ENCODE assay signal across 18 cellular contexts in genomic region chr15:90091156-90091931, GRCh38. TPM values are rescaled to one million over a fixed set of nuclear protein-coding genes. Genes with fewer than 3 reads are reported as not detected.
DNase-seq lines count a peak whose midpoint lies in the region; ATAC-seq and TF ChIP-seq lines count a peak whose summit lies in the region.
"Had no signal": no experiment of that assay in that cellular context is flagged by ENCODE, and none has a peak within 500 bp of the region (broad histone marks: within the 10 kb centered on the region; RNA-seq: fewer than 3 reads in every experiment).

No MANE protein-coding gene starts in this region.

- intact Hi-C loops in Right ventricle myocardium superior (cut with DNase I), result no loop called here
- intact Hi-C loops in left cardiac atrium (cut with DNase I), result no loop called here
- intact Hi-C loops in spleen (cut with DNase I; ENCODE audit: low total_unique reads), result no loop called here

- peaks cover 0 to 46% (median 19%) of the 10 kb centered on the region in 6 donors for H3K4me1 ChIP-seq in spleen

- peaks cover 28% of the 10 kb centered on the region for H3K36me3 Mint-ChIP-seq in chondrocyte (ENCODE audit: low read depth)
- peaks cover 77% of the 10 kb centered on the region for H3K36me3 Mint-ChIP-seq in nephron progenitor cell (ENCODE audit: low read depth)

- WGBS in spleen, 5 donors, result 86 to 93% (median 92%) methylated on average over 16 to 17 of the region's 17 CpGs

- peaks cover 0 to 60% (median 33%) of the 10 kb centered on the region in 6 donors for H3K36me3 ChIP-seq in spleen

- no peaks in the 10 kb centered on the region for H3K9me3 Mint-ChIP-seq in chondrocyte (ENCODE audit: low read depth)
- peaks cover 10% of the 10 kb centered on the region for H3K9me3 Mint-ChIP-seq in nephron progenitor cell

- H3K27me3 ChIP-seq in spleen (replicated peaks in 1 of 7), result no peaks in the 10 kb centered on the region
- H3K27me3 ChIP-seq: BLaER1 treated with 17β-estradiol and CSF1 and Interleukin-3, amounts not matched to agents 10 nM and 100 nM had no signal

- H3K27ac Mint-ChIP-seq in chondrocyte (ENCODE audit: unreplicated experiment) (no peak overlapping the region), nephron progenitor cell (peak overlapping the region; percentile 51)

- H3K27ac ChIP-seq in spleen, result no peak overlapping the region
- H3K27ac ChIP-seq: A549; BLaER1 treated with 17β-estradiol and CSF1 and Interleukin-3, amounts not matched to agents 10 nM and 100 nM had no signal

- TF ChIP-seq POLR2A in spleen (IDR thresholded peaks at IDR 0.05), result no peak

- TF ChIP-seq CTCF in chondrocyte (IDR thresholded peaks at IDR 0.05), result no peak
- TF ChIP-seq CTCF in nephron progenitor cell (IDR thresholded peaks at IDR 0.05), result no peak
- TF ChIP-seq CTCF in spleen (IDR thresholded peaks at IDR 0.05 in 8 of 11, conservative IDR thresholded peaks at IDR 0.05 in 3 of 11), result no peak
- no peak for TF ChIP-seq CTCF in foreskin fibroblast (IDR thresholded peaks at IDR 0.05; ENCODE audit: low read depth, low read length)

- H3K4me3 ChIP-seq in spleen (no peak overlapping the region), foreskin fibroblast (ENCODE audit: low read depth in 1 of 2, low read length in 2 of 2) (no peak overlapping the region)
- H3K4me3 ChIP-seq: A549; BLaER1 treated with 17β-estradiol and CSF1 and Interleukin-3, amounts not matched to agents 10 nM and 100 nM had no signal

- H3K4me3 Mint-ChIP-seq in chondrocyte (ENCODE audit: unreplicated experiment), result no peak overlapping the region
- no peak overlapping the region for H3K4me3 Mint-ChIP-seq in nephron progenitor cell

- H3K4me1 Mint-ChIP-seq in chondrocyte (ENCODE audit: low read depth) (peaks cover 19% of the 10 kb centered on the region), nephron progenitor cell (peaks cover 14% of the 10 kb centered on the region)

- H3K9me3 ChIP-seq in spleen, result no peaks in the 10 kb centered on the region
- H3K9me3 ChIP-seq: A549; BLaER1 treated with 17β-estradiol and CSF1 and Interleukin-3, amounts not matched to agents 10 nM and 100 nM had no signal

- H3K27me3 Mint-ChIP-seq in chondrocyte (ENCODE audit: low read depth) (no peaks in the 10 kb centered on the region), nephron progenitor cell (ENCODE audit: low read depth, poor library complexity) (peaks cover 14% of the 10 kb centered on the region)

- DNase-seq in Right ventricle myocardium superior, result peak; percentile 25
- DNase-seq in left cardiac atrium, result no peak
- DNase-seq in chondrocyte (ENCODE audit: low spot score), result peak; percentile 49
- no peak for DNase-seq in nephron progenitor cell
- peak; percentile 57 for DNase-seq in spleen
- DNase-seq in occipital lobe (lab: John Stamatoyannopoulos, UW), result no peak
- no peak for DNase-seq in foreskin fibroblast
- no peak for DNase-seq in NCI-H2081 treated with DMSO at 0.1 percent for 48 hours (lab: John Stamatoyannopoulos, UW)
- DNase-seq: DMS79 treated with DMSO at 0.1 percent for 48 hours, H7, NCI-H1417 treated with DMSO at 0.1 percent for 48 hours, NCI-H187 treated with DMSO at 0.1 percent for 48 hours, NCI-H524 treated with DMSO at 0.1 percent for 48 hours, PC-3, RPMI8226, SIG-M5 had no signal

- ATAC-seq in Right ventricle myocardium superior (ENCODE audit: poor library complexity), result no peak
- no peak for ATAC-seq in left cardiac atrium
- ATAC-seq: A549, PC-3 had no signal

RNA-seq across cellular contexts. Expression of gene IDH2, which starts 10.9 kb away (rescaled TPM):
- total RNA-seq in Right ventricle myocardium superior (1,067 TPM), left cardiac atrium (100 to 1,000 TPM; 242 to 257 TPM), chondrocyte (115 to 126 TPM (median 125 TPM) in 3 replicates), spleen (10 to 100 TPM; 42.8 to 70.9 (median 52.5) TPM), occipital lobe (65.7 TPM)
- polyA plus RNA-seq in spleen, result 10 to 100 TPM; 36.4 to 57.8 (median 53.5) TPM

Comparison
In these comparisons a context has a peak if more than half of its experiments do, and no peak if none do; other contexts are left out.
1. DNase-seq: peak in Right ventricle myocardium superior (single experiment), chondrocyte (single experiment) and spleen (single experiment); none in left cardiac atrium (single experiment), nephron progenitor cell (single experiment), occipital lobe (single experiment), foreskin fibroblast (0 of 2) and NCI-H2081 treated with DMSO at 0.1 percent for 48 hours (single experiment).